In genomic region chr11:134584706-134585445, GRCh38 we compare ENCODE assay signal across 17 cellular contexts.
A peak's percentile ranks its signal among the peaks of the same experiment; 100 is the strongest.
DNase-seq lines count a peak whose midpoint lies in the region; ATAC-seq and TF ChIP-seq lines count a peak whose summit lies in the region.
"Had no signal": no experiment of that assay in that cellular context is flagged by ENCODE, and none has a peak within 500 bp of the region (broad histone marks: within the 10 kb centered on the region; RNA-seq: fewer than 3 reads in every experiment).

No MANE protein-coding gene starts in this region.

- H3K9me3 Mint-ChIP-seq in activated T-helper 2 cell treated with anti-CD3 and anti-CD28 coated beads, Interferon-gamma antibody, Interleukin-2, Interleukin-4, amounts not matched to agents 10 μg/mL and 5 μg/mL and 100 μg/mL, durations not matched to agents 14 hours and 24 hours and 36 hours, result no peaks in the 10 kb centered on the region
- H3K9me3 Mint-ChIP-seq: activated naive CD4-positive, alpha-beta T cell treated with anti-CD3 and anti-CD28 coated beads for 36 hours; stimulated activated naive B cell treated with anti-CD40 and anti-IgM and Interleukin-4, amounts not matched to agents 10 μg/mL and 1 μg/mL and 100 μg/mL, for 72 hours had no signal

- peaks cover 19% of the 10 kb centered on the region for H3K4me1 Mint-ChIP-seq in activated T-helper 2 cell treated with anti-CD3 and anti-CD28 coated beads, Interferon-gamma antibody, Interleukin-2, Interleukin-4, amounts not matched to agents 10 μg/mL and 5 μg/mL and 100 μg/mL, durations not matched to agents 14 hours and 24 hours and 36 hours (ENCODE audit: low read depth)

- H3K27ac Mint-ChIP-seq in activated T-helper 2 cell treated with anti-CD3 and anti-CD28 coated beads, Interferon-gamma antibody, Interleukin-2, Interleukin-4, amounts not matched to agents 10 μg/mL and 5 μg/mL and 100 μg/mL, durations not matched to agents 14 hours and 24 hours and 36 hours, result no peak overlapping the region
- H3K27ac Mint-ChIP-seq: activated CD8-positive, alpha-beta memory T cell treated with anti-CD3 and anti-CD28 coated beads, Interleukin-2, amount 10 ng/mL, durations not matched to agents 7 days and 5 days; activated naive CD4-positive, alpha-beta T cell treated with anti-CD3 and anti-CD28 coated beads for 36 hours; stimulated activated naive B cell treated with anti-CD40 and anti-IgM and Interleukin-4, amounts not matched to agents 10 μg/mL and 1 μg/mL and 100 μg/mL, for 72 hours had no signal

- no peak overlapping the region for H3K4me3 Mint-ChIP-seq in activated T-helper 2 cell treated with anti-CD3 and anti-CD28 coated beads, Interferon-gamma antibody, Interleukin-2, Interleukin-4, amounts not matched to agents 10 μg/mL and 5 μg/mL and 100 μg/mL, durations not matched to agents 14 hours and 24 hours and 36 hours (ENCODE audit: low read depth)
- H3K4me3 Mint-ChIP-seq: activated CD8-positive, alpha-beta memory T cell treated with anti-CD3 and anti-CD28 coated beads, Interleukin-2, amount 10 ng/mL, durations not matched to agents 7 days and 5 days; activated naive CD4-positive, alpha-beta T cell treated with anti-CD3 and anti-CD28 coated beads for 36 hours; stimulated activated naive B cell treated with anti-CD40 and anti-IgM and Interleukin-4, amounts not matched to agents 10 μg/mL and 1 μg/mL and 100 μg/mL, for 72 hours had no signal

- intact Hi-C loops in left cardiac atrium (cut with DNase I), result no loop called here
- intact Hi-C loops in activated T-helper 2 cell treated with anti-CD3 and anti-CD28 coated beads, Interferon-gamma antibody, Interleukin-2, Interleukin-4, amounts not matched to agents 10 μg/mL and 5 μg/mL and 100 μg/mL, durations not matched to agents 14 hours and 24 hours and 36 hours (cut with micrococcal nuclease), result no loop called here

- peaks cover 12% of the 10 kb centered on the region for H3K27me3 Mint-ChIP-seq in activated T-helper 2 cell treated with anti-CD3 and anti-CD28 coated beads, Interferon-gamma antibody, Interleukin-2, Interleukin-4, amounts not matched to agents 10 μg/mL and 5 μg/mL and 100 μg/mL, durations not matched to agents 14 hours and 24 hours and 36 hours (ENCODE audit: low read depth)

- in situ Hi-C loops in GM13976 (cut with MboI; ENCODE audit: low sequenced_read_pairs, unreplicated experiment), result no loop called here

- ATAC-seq in left cardiac atrium, result peak; percentile 40 to 43
- ATAC-seq in HG03520 (IDR thresholded peaks at IDR 0.05; ENCODE audit: unreplicated experiment), result no peak
- ATAC-seq: activated CD8-positive, alpha-beta memory T cell treated with anti-CD3 and anti-CD28 coated beads, Interleukin-2, amount 10 ng/mL, durations not matched to agents 7 days and 5 days; foreskin keratinocyte; Panc1; stimulated activated naive B cell treated with anti-CD40 and anti-IgM and Interleukin-4, amounts not matched to agents 10 μg/mL and 1 μg/mL and 100 μg/mL, for 72 hours had no signal

- TF ChIP-seq CTCF in GM13976 (IDR thresholded peaks at IDR 0.05; ENCODE audit: borderline replicate concordance, control extremely low read depth, extremely low read depth, insufficient read depth, missing control alignments), result no peak

- DNase-seq in GM13976 (ENCODE audit: low spot score) (peak; percentile 30), NCI-H526 treated with DMSO at 0.1 percent for 48 hours (lab: John Stamatoyannopoulos, UW) (peak; percentile 60), left cardiac atrium (no peak), retina (peak; percentile 72)
- no peak for DNase-seq in stimulated activated CD4-positive, alpha-beta T cell treated with anti-CD3 and anti-CD28 coated beads, Interleukin-12 subunit alpha, Interleukin-12 subunit beta, amount 100 ng/mL, for 4 hours
- DNase-seq in activated T-helper 2 cell treated with anti-CD3 and anti-CD28 coated beads, Interferon-gamma antibody, Interleukin-2, Interleukin-4, amounts not matched to agents 10 μg/mL and 5 μg/mL and 100 μg/mL, durations not matched to agents 14 hours and 24 hours and 36 hours (ENCODE audit: low spot score), result no peak
- DNase-seq: activated naive CD4-positive, alpha-beta T cell treated with anti-CD3 and anti-CD28 coated beads for 36 hours; effector memory CD4-positive, alpha-beta T cell; foreskin keratinocyte; GDM1; NCI-H1694; stimulated activated CD4-positive, alpha-beta T cell treated with anti-CD3 and anti-CD28 coated beads, Interleukin-4, amount 100 ng/mL, for 4 hours; stimulated activated naive B cell treated with anti-CD40 and anti-IgM and Interleukin-4, amounts not matched to agents 10 μg/mL and 1 μg/mL and 100 μg/mL, for 72 hours; uterus had no signal

- no peaks in the 10 kb centered on the region for H3K36me3 Mint-ChIP-seq in activated T-helper 2 cell treated with anti-CD3 and anti-CD28 coated beads, Interferon-gamma antibody, Interleukin-2, Interleukin-4, amounts not matched to agents 10 μg/mL and 5 μg/mL and 100 μg/mL, durations not matched to agents 14 hours and 24 hours and 36 hours (ENCODE audit: low read depth)
- H3K36me3 Mint-ChIP-seq: activated CD8-positive, alpha-beta memory T cell treated with anti-CD3 and anti-CD28 coated beads, Interleukin-2, amount 10 ng/mL, durations not matched to agents 7 days and 5 days; stimulated activated naive B cell treated with anti-CD40 and anti-IgM and Interleukin-4, amounts not matched to agents 10 μg/mL and 1 μg/mL and 100 μg/mL, for 72 hours had no signal

Comparison
In these comparisons a context has a peak if more than half of its experiments do, and no peak if none do; other contexts are left out.
1. DNase-seq: peak in GM13976 (single experiment), NCI-H526 treated with DMSO at 0.1 percent for 48 hours (single experiment) and retina (single experiment); none in left cardiac atrium (single experiment), stimulated activated CD4-positive, alpha-beta T cell treated with anti-CD3 and anti-CD28 coated beads, Interleukin-12 subunit alpha, Interleukin-12 subunit beta, amount 100 ng/mL, for 4 hours (single experiment) and activated T-helper 2 cell treated with anti-CD3 and anti-CD28 coated beads, Interferon-gamma antibody, Interleukin-2, Interleukin-4, amounts not matched to agents 10 μg/mL and 5 μg/mL and 100 μg/mL, durations not matched to agents 14 hours and 24 hours and 36 hours (single experiment).